ENCODE assay signal across 15 cellular contexts in genomic region chr7:4163565-4164203, GRCh38.
DNase-seq lines count a peak whose midpoint lies in the region; ATAC-seq, FAIRE-seq and TF ChIP-seq lines count a peak whose summit lies in the region.
"Had no signal": no experiment of that assay in that cellular context is flagged by ENCODE, and none has a peak within 500 bp of the region (broad histone marks: within the 10 kb centered on the region; RNA-seq: fewer than 3 reads in every experiment).

No MANE protein-coding gene starts in this region.

- H3K4me1 ChIP-seq in body of pancreas (peaks cover 24% of the 10 kb centered on the region), pancreas (peaks cover 5 to 10% (median 10%) of the 10 kb centered on the region in 3 donors)
- H3K4me1 ChIP-seq: BE2C, HAP-1 had no signal

- H3K27me3 ChIP-seq in body of pancreas (no peaks in the 10 kb centered on the region), pancreas (no peaks in the 10 kb centered on the region)
- H3K27me3 ChIP-seq: BE2C had no signal

- FAIRE-seq in pancreas (lab: Jason Lieb, UNC) (no peak), urothelium cell line (lab: Jason Lieb, UNC) (peak; percentile 56)
- FAIRE-seq: A549, D721Med, H1, HepG2 had no signal

- DNase-seq in Right ventricle myocardium superior, result no peak
- DNase-seq in left cardiac atrium, result no peak
- DNase-seq in body of pancreas, result no peak
- peak in 1 of 6 donors; percentile 72 for DNase-seq in pancreas
- no peak for DNase-seq in urothelium cell line (ENCODE audit: low spot score)
- DNase-seq in NCI-H345 (lab: John Stamatoyannopoulos, UW), result no peak
- DNase-seq: BE2C; CD8-positive, alpha-beta T cell had no signal

- intact Hi-C loops in Right ventricle myocardium superior (cut with DNase I), result no loop called here
- intact Hi-C loops in left cardiac atrium (cut with DNase I), result no loop called here
- intact Hi-C loops in body of pancreas (cut with DNase I), result no loop called here
- intact Hi-C loops in pancreas (cut with DNase I), result no loop called here

- TF ChIP-seq CTCF in body of pancreas (IDR thresholded peaks at IDR 0.05) (no peak), pancreas (IDR thresholded peaks at IDR 0.05) (no peak)

- 91 to 100% methylated on average over 2 to 13 of the region's 13 CpGs for WGBS in body of pancreas, 2 donors
- WGBS in pancreas, 2 donors, result 96 to 98% methylated on average over 13 of the region's 13 CpGs

- TF ChIP-seq POLR2A in body of pancreas (IDR thresholded peaks at IDR 0.05), result no peak

- H3K36me3 ChIP-seq in body of pancreas (replicated peaks in 1 of 2; ENCODE audit: insufficient read depth in 1 of 2, low read depth in 2 of 2) (no peaks in the 10 kb centered on the region), pancreas (no peaks in the 10 kb centered on the region)
- H3K36me3 ChIP-seq: BE2C, HAP-1 had no signal

- peak; percentile 26 for ATAC-seq in Right ventricle myocardium superior (ENCODE audit: poor library complexity)
- no peak for ATAC-seq in left cardiac atrium
- ATAC-seq in body of pancreas, result no peak
- ATAC-seq in pancreas, result peak; percentile 13 to 39 (median 16)
- ATAC-seq in HG02798 (IDR thresholded peaks at IDR 0.05; ENCODE audit: poor library complexity, unreplicated experiment), result no peak
- ATAC-seq: CD8-positive, alpha-beta T cell had no signal

- H3K4me3 ChIP-seq in body of pancreas (no peak overlapping the region), pancreas (no peak overlapping the region)
- H3K4me3 ChIP-seq: A549, HAP-1 had no signal

- peak overlapping the region in 3 of 4 donors; percentile 30 to 44 (median 44) for H3K27ac ChIP-seq in body of pancreas
- no peak overlapping the region for H3K27ac ChIP-seq in pancreas
- H3K27ac ChIP-seq: A549, C4-2B had no signal

- H3K9me3 ChIP-seq in body of pancreas (no peaks in the 10 kb centered on the region), pancreas (no peaks in the 10 kb centered on the region)
- H3K9me3 ChIP-seq: A549, HAP-1 had no signal

Comparison
In these comparisons a context has a peak if more than half of its experiments do, and no peak if none do; other contexts are left out.
1. ATAC-seq: peak in Right ventricle myocardium superior (single experiment) and pancreas (4 of 4); none in left cardiac atrium (0 of 2), body of pancreas (single experiment) and HG02798 (single experiment).
2. H3K27ac ChIP-seq: peak in body of pancreas (3 of 4); none in pancreas (0 of 4).